8 cellular contexts compared by ENCODE assay signal in genomic region chr2:97870396-97870843, GRCh38.
DNase-seq lines count a peak whose midpoint lies in the region; ATAC-seq and TF ChIP-seq lines count a peak whose summit lies in the region.

No MANE protein-coding gene starts in this region.

- POLR2A ChIA-PET in Panc1 (lab: Charles Lee): no interaction called here

- peaks cover 33% of the 10 kb centered on the region for H3K4me1 ChIP-seq in BLaER1
- peaks cover 34% of the 10 kb centered on the region for H3K4me1 ChIP-seq in Panc1 (ENCODE audit: control insufficient read depth, insufficient read depth, low read length)
- H3K4me1 ChIP-seq in mesodermal cell (ENCODE audit: control insufficient read depth, insufficient read depth, low read length, poor library complexity, severe bottlenecking): peaks cover 34% of the 10 kb centered on the region
- H3K4me1 ChIP-seq in tibial artery: peaks cover 0 to 38% (median 25%) of the 10 kb centered on the region in 4 donors

- H3K9me3 ChIP-seq in BLaER1 (peaks cover 48% of the 10 kb centered on the region), Panc1 (ENCODE audit: control insufficient read depth, insufficient read depth, low read depth, low read length) (peaks cover 5% of the 10 kb centered on the region; the same call in 1 of the 2 replicates), mesodermal cell (ENCODE audit: control insufficient read depth, low read length) (peaks cover 30% of the 10 kb centered on the region), tibial artery (no peaks in the 10 kb centered on the region)

- peak; percentile 71 for DNase-seq in Panc1 (ENCODE audit: low read depth, low spot score)
- DNase-seq in brain pericyte (ENCODE audit: low read depth, low spot score): peak; percentile 15
- no peak for DNase-seq in posterior cingulate gyrus
- no peak for DNase-seq in tibial artery

- CTCF ChIA-PET in Panc1 (lab: Charles Lee): no interaction called here

- TF ChIP-seq CTCF in Panc1 (IDR thresholded peaks at IDR 0.05): peak; percentile 18; the same call in 1 of the 2 replicates
- no peak for TF ChIP-seq CTCF in tibial artery (IDR thresholded peaks at IDR 0.05)

- no peak overlapping the region; the same call in 1 of the 2 replicates for H3K4me3 ChIP-seq in BLaER1
- H3K4me3 ChIP-seq in Panc1 (ENCODE audit: low read depth in 2 of 2, low read length in 2 of 2): peak overlapping the region in 1 of 2 experiments; percentile 9; a peak in 2 of 4 replicates
- H3K4me3 ChIP-seq in mesodermal cell (ENCODE audit: extremely low read depth, insufficient read depth, low read length, poor library complexity, severe bottlenecking): no peak overlapping the region
- H3K4me3 ChIP-seq in tibial artery: no peak overlapping the region

- in situ Hi-C loops in Panc1 (cut with HindIII; ENCODE audit: low pct_unique_long_range_greater_than_20kb, low sequenced_read_pairs): no loop called here

- H3K27me3 ChIP-seq in BLaER1 (no peaks in the 10 kb centered on the region), Panc1 (ENCODE audit: control insufficient read depth, insufficient read depth, low read length) (no peaks in the 10 kb centered on the region), tibial artery (no peaks in the 10 kb centered on the region)

- H3K27ac ChIP-seq in BLaER1 (peak overlapping the region; percentile 55), Panc1 (ENCODE audit: low read length) (peak overlapping the region; percentile 79), mesodermal cell (ENCODE audit: low read depth, low read length, severe bottlenecking) (peak overlapping the region; percentile 93), tibial artery (peak overlapping the region in 1 of 2 donors; percentile 52)

- ATAC-seq in GM19043 (IDR thresholded peaks at IDR 0.05; ENCODE audit: low read depth, unreplicated experiment) (peak; percentile 98), HG03159 (IDR thresholded peaks at IDR 0.05; ENCODE audit: unreplicated experiment) (peak; percentile 98), Panc1 (peak; percentile 79)

- intact Hi-C loops in Panc1 (cut with micrococcal nuclease; ENCODE audit: unreplicated experiment): no loop called here
- intact Hi-C loops in posterior cingulate gyrus (cut with DNase I): no loop called here
- intact Hi-C loops in tibial artery (cut with DNase I; ENCODE audit: low total_unique reads): no loop called here

- H3K9ac ChIP-seq in BLaER1: peak overlapping the region; percentile 47; the same call in 1 of the 2 replicates

- peak overlapping the region; percentile 80 for H3K4me2 ChIP-seq in BLaER1

- peaks cover 32% of the 10 kb centered on the region for H3K36me3 ChIP-seq in BLaER1
- H3K36me3 ChIP-seq in Panc1 (ENCODE audit: control insufficient read depth, insufficient read depth, low read length): no peaks in the 10 kb centered on the region
- H3K36me3 ChIP-seq in mesodermal cell (ENCODE audit: control insufficient read depth, insufficient read depth, low read length): peaks cover 17% of the 10 kb centered on the region
- H3K36me3 ChIP-seq in tibial artery: no peaks in the 10 kb centered on the region

- H4K20me1 ChIP-seq in BLaER1: peaks cover 27% of the 10 kb centered on the region

- 85 to 94% methylated on average over 2 of the region's 4 CpGs for WGBS in mesodermal cell (ENCODE audit: insufficient coverage in 2 of 2), 2 experiments

- no TSS peak for BruUV-seq in Panc1 (replicated peaks; lab: Mats Ljungman, UMichigan)

Comparison
In these comparisons a context has a peak if more than half of its experiments do, and no peak if none do; other contexts are left out.
1. DNase-seq: peak in Panc1 (single experiment) and brain pericyte (single experiment); none in posterior cingulate gyrus (0 of 10) and tibial artery (0 of 2).
2. Peak in every context shown above with its lines, with median percentiles within 50 percentile points of each other: ATAC-seq.